In genomic region chr4:26192921-26193894, GRCh38 we compare ENCODE assay signal across 10 cellular contexts.
DNase-seq lines count a peak whose midpoint lies in the region; ATAC-seq lines count a peak whose summit lies in the region.
"Had no signal": no experiment of that assay in that cellular context is flagged by ENCODE, and none has a peak within 500 bp of the region (broad histone marks: within the 10 kb centered on the region; RNA-seq: fewer than 3 reads in every experiment).

No MANE protein-coding gene starts in this region.

- peak; percentile 9 for DNase-seq in NCI-H82 (lab: John Stamatoyannopoulos, UW)
- no peak for DNase-seq in NCI-H82 treated with DMSO at 0.1 percent for 48 hours (lab: John Stamatoyannopoulos, UW; ENCODE audit: unreplicated experiment)
- no peak for DNase-seq in Karpas-422
- peak; percentile 44 for DNase-seq in medulla oblongata (ENCODE audit: extremely low spot score)
- DNase-seq in cerebellum (ENCODE audit: low spot score), result no peak
- no peak for DNase-seq in inferior parietal cortex (ENCODE audit: extremely low spot score)
- DNase-seq: NCI-H1930 had no signal

- no peaks in the 10 kb centered on the region for H3K27me3 ChIP-seq in Karpas-422 (ENCODE audit: low read length)

- no peaks in the 10 kb centered on the region for H3K9me3 ChIP-seq in Karpas-422 (ENCODE audit: low read length)

- H3K4me3 ChIP-seq in Karpas-422 (ENCODE audit: low read length), result no peak overlapping the region

- ATAC-seq in GM21619 (IDR thresholded peaks at IDR 0.05; ENCODE audit: unreplicated experiment) (peak; percentile 32), HG03460 (IDR thresholded peaks at IDR 0.05; ENCODE audit: unreplicated experiment) (no peak)

- H2AFZ ChIP-seq in Karpas-422 (ENCODE audit: low read length), result 0 out of 2 replicates have a peak overlapping the region, but pooled peaks have one; percentile 7

- no peaks in the 10 kb centered on the region for H4K20me1 ChIP-seq in Karpas-422 (ENCODE audit: insufficient read depth, low read depth, low read length)

- no peaks in the 10 kb centered on the region for H3K4me1 ChIP-seq in Karpas-422 (ENCODE audit: low read length)

- no peaks in the 10 kb centered on the region for H3K9me2 ChIP-seq in Karpas-422 (replicated peaks; ENCODE audit: insufficient read depth, low read length)

- no peak overlapping the region for H3K27ac ChIP-seq in Karpas-422 (ENCODE audit: low read length)
- H3K27ac ChIP-seq: 22Rv1 had no signal

- no peak overlapping the region for H3K9ac ChIP-seq in Karpas-422 (ENCODE audit: low read length)

- no peaks in the 10 kb centered on the region for H3K79me2 ChIP-seq in Karpas-422 (ENCODE audit: low read length)

- H3K36me3 ChIP-seq in Karpas-422 (ENCODE audit: insufficient read depth, low read length), result no peaks in the 10 kb centered on the region

- H3K4me2 ChIP-seq in Karpas-422 (ENCODE audit: low read depth, low read length, poor library complexity, severe bottlenecking), result no peak overlapping the region

Comparison
In these comparisons a context has a peak if more than half of its experiments do, and no peak if none do; other contexts are left out.
1. DNase-seq: peak in NCI-H82 (single experiment) and medulla oblongata (single experiment); none in NCI-H82 treated with DMSO at 0.1 percent for 48 hours (single experiment), Karpas-422 (single experiment), cerebellum (single experiment) and inferior parietal cortex (single experiment).